21 cellular contexts compared by ENCODE assay signal in the genomic region with DNA sequence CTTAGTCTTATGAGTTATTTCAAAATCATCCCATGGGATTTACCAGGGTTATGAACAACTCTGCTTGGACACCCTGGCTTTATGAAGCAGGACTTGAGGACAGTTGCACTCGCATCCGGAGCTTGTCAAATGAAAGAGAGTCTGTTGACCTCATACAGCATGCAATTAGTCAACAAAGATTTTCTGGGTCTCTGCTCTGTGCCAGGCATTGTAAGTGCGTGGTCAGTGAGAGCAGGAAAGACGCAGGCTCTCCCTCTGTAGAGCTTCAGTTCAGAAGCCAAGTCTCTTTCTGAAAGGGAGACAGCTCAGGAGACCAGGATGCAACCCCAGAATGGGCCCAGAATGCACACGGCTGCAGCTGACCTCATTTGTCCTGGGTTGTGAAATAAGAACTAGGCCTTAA. TPM values are rescaled to one million over a fixed set of nuclear protein-coding genes. Genes with fewer than 3 reads are reported as not detected.
DNase-seq lines count a peak whose midpoint lies in the region; ATAC-seq and TF ChIP-seq lines count a peak whose summit lies in the region.
"Had no signal": no experiment of that assay in that cellular context is flagged by ENCODE, and none has a peak within 500 bp of the region (broad histone marks: within the 10 kb centered on the region; RNA-seq: fewer than 3 reads in every experiment).

No MANE protein-coding gene starts in this region.

- H3K27ac ChIP-seq in right atrium auricular region, result peak overlapping the region in 1 of 2 donors; percentile 63
- H3K27ac ChIP-seq in gastroesophageal sphincter, result peak overlapping the region in 3 of 4 donors; percentile 33 to 52 (median 37)
- peak overlapping the region; percentile 86 for H3K27ac ChIP-seq in osteoblast (ENCODE audit: low read depth, low read length)
- H3K27ac ChIP-seq: brain microvascular endothelial cell, neural progenitor cell had no signal

- DNase-seq in Right ventricle myocardium inferior (ENCODE audit: missing footprints) (no peak), right atrium auricular region (ENCODE audit: low spot score) (no peak), osteoblast (ENCODE audit: insufficient read length, low spot score, missing footprints) (peak; percentile 70), LoVo (ENCODE audit: low spot score) (no peak), NOMO-1 treated with dmso at 0.1 percent for 144 hours (lab: John Stamatoyannopoulos, UW; ENCODE audit: unreplicated experiment) (no peak), C1 segment of cervical spinal cord (lab: John Stamatoyannopoulos, UW) (no peak)
- DNase-seq: 8988T; activated B cell treated with CpG ODN at 0.5 μM for 24 hours; activated CD8-positive, alpha-beta T cell treated with anti-CD3 and anti-CD28 coated beads, Interleukin-2, amount 10 ng/mL, durations not matched to agents 7 days and 5 days; activated T-cell treated with anti-CD3 and anti-CD28 coated beads, Interleukin-2, amount 50 U/mL, for 4 hours; DMS79; esophagus squamous epithelium; Kasumi-1; kidney; NCI-H1436; NCI-H2171; OCI-M1 had no signal

- TF ChIP-seq CTCF in right atrium auricular region (IDR thresholded peaks at IDR 0.05) (no peak), gastroesophageal sphincter (IDR thresholded peaks at IDR 0.05) (no peak), osteoblast (IDR thresholded peaks at IDR 0.05; ENCODE audit: extremely low read depth, low read depth, low read length) (no peak)

- no peak overlapping the region for H2AFZ ChIP-seq in osteoblast (ENCODE audit: low read length)
- H2AFZ ChIP-seq: neural progenitor cell had no signal

- H3K4me1 ChIP-seq in right atrium auricular region (no peaks in the 10 kb centered on the region), gastroesophageal sphincter (peaks cover 0 to 12% (median 0%) of the 10 kb centered on the region in 3 donors), osteoblast (ENCODE audit: insufficient read depth, low read length) (peaks cover 25% of the 10 kb centered on the region)
- H3K4me1 ChIP-seq: neural progenitor cell had no signal

- H3K79me2 ChIP-seq in osteoblast (ENCODE audit: insufficient read depth, low read length), result no peaks in the 10 kb centered on the region

- H3K4me3 ChIP-seq in right atrium auricular region (no peak overlapping the region), gastroesophageal sphincter (no peak overlapping the region), osteoblast (ENCODE audit: insufficient read depth, low read length) (no peak overlapping the region)
- H3K4me3 ChIP-seq: esophagus squamous epithelium, neural progenitor cell had no signal

- no peak for TF ChIP-seq POLR2A in gastroesophageal sphincter (IDR thresholded peaks at IDR 0.05)

- peak; percentile 88 for ATAC-seq in Right ventricle myocardium inferior
- peak; percentile 67 for ATAC-seq in gastroesophageal sphincter
- ATAC-seq in GM18907 (IDR thresholded peaks at IDR 0.05; ENCODE audit: unreplicated experiment), result no peak

- H3K9me3 ChIP-seq in right atrium auricular region, result no peaks in the 10 kb centered on the region
- no peaks in the 10 kb centered on the region for H3K9me3 ChIP-seq in gastroesophageal sphincter
- no peaks in the 10 kb centered on the region for H3K9me3 ChIP-seq in osteoblast (ENCODE audit: low read depth, low read length)
- H3K9me3 ChIP-seq: esophagus squamous epithelium had no signal

- H3K36me3 ChIP-seq in right atrium auricular region (peaks cover 7% of the 10 kb centered on the region), gastroesophageal sphincter (peaks cover 0 to 81% of the 10 kb centered on the region in 2 donors), osteoblast (ENCODE audit: insufficient read depth, low read length) (peaks cover 25% of the 10 kb centered on the region)
- H3K36me3 ChIP-seq: brain microvascular endothelial cell, neural progenitor cell had no signal

- H3K27me3 ChIP-seq in right atrium auricular region (no peaks in the 10 kb centered on the region), gastroesophageal sphincter (no peaks in the 10 kb centered on the region), osteoblast (ENCODE audit: insufficient read depth, low read length) (no peaks in the 10 kb centered on the region)
- H3K27me3 ChIP-seq: brain microvascular endothelial cell, esophagus squamous epithelium, neural progenitor cell had no signal

- intact Hi-C loops in Right ventricle myocardium inferior (cut with DNase I), result no loop called here

- peak overlapping the region; percentile 66 for H3K4me2 ChIP-seq in osteoblast (ENCODE audit: insufficient read depth, low read length)
- H3K4me2 ChIP-seq: neural progenitor cell had no signal

- H4K20me1 ChIP-seq in osteoblast (ENCODE audit: insufficient read depth, low read length), result no peaks in the 10 kb centered on the region

- no peak for TF ChIP-seq EP300 in gastroesophageal sphincter (IDR thresholded peaks at IDR 0.05)

- WGBS in gastroesophageal sphincter (ENCODE audit: low coverage in 1 of 2), 2 donors, result 55% methylated on average over 5 of the region's 5 CpGs; no CpG with 5 or more reads in 1 of the 2 donors

RNA-seq across cellular contexts. Expression of gene DMBT1, which starts 45.5 kb away (rescaled TPM):
- total RNA-seq in Right ventricle myocardium inferior (not detected), right atrium auricular region (under 1 TPM in 1 of 2 donors, not detected in 1; 0.08 TPM), gastroesophageal sphincter (1 to 10 TPM in 1 of 4 donors, under 1 TPM in 1, not detected in 2; 0.08 to 2.8 TPM), osteoblast (under 0.01 and 0.29 TPM in 2 replicates)
- total RNA-seq: activated B cell treated with CpG ODN at 0.5 μM for 24 hours; activated CD8-positive, alpha-beta T cell treated with anti-CD3 and anti-CD28 coated beads, Interleukin-2, amount 10 ng/mL, durations not matched to agents 7 days and 5 days had no signal

RNA-seq across cellular contexts. Expression of gene HTRA1, which starts 53.7 kb away (rescaled TPM):
- total RNA-seq in Right ventricle myocardium inferior, result 41.6 TPM
- 10 to 100 TPM; 76.3 to 78.3 TPM for total RNA-seq in right atrium auricular region
- total RNA-seq in gastroesophageal sphincter, result 100 to 1,000 TPM; 107 to 137 (median 111) TPM
- total RNA-seq in osteoblast, result 392 and 413 TPM in 2 replicates
- total RNA-seq: activated B cell treated with CpG ODN at 0.5 μM for 24 hours; activated CD8-positive, alpha-beta T cell treated with anti-CD3 and anti-CD28 coated beads, Interleukin-2, amount 10 ng/mL, durations not matched to agents 7 days and 5 days had no signal
